In genomic region chr1:59298178-59298583, GRCh38 we compare ENCODE assay signal across 9 cellular contexts. TPM values are rescaled to one million over a fixed set of nuclear protein-coding genes. Genes with fewer than 3 reads are reported as not detected.
A peak's percentile ranks its signal among the peaks of the same experiment; 100 is the strongest.
DNase-seq lines count a peak whose midpoint lies in the region; ATAC-seq and TF ChIP-seq lines count a peak whose summit lies in the region.
"Had no signal": no experiment of that assay in that cellular context is flagged by ENCODE, and none has a peak within 500 bp of the region (broad histone marks: within the 10 kb centered on the region; RNA-seq: fewer than 3 reads in every experiment).

No MANE protein-coding gene starts in this region.

- WGBS in hepatocyte (ENCODE audit: low lambda C conversion rate, missing lambda C conversion rate), result 85% methylated on average over 1 of the region's 1 CpG

- peak overlapping the region; percentile 78 for H3K4me2 ChIP-seq in hepatocyte

- no peaks in the 10 kb centered on the region for H3K9me2 ChIP-seq in hepatocyte (replicated peaks; ENCODE audit: insufficient read depth)

- peaks cover 43% of the 10 kb centered on the region for H3K4me1 Mint-ChIP-seq in HFFc6 (ENCODE audit: low read depth)
- H3K4me1 Mint-ChIP-seq in activated T-helper 17 cell treated with anti-CD3 and anti-CD28 coated beads, Interleukin-2, amount 50 U/mL, for 72 hours, result peaks cover 11% of the 10 kb centered on the region

- H3K79me2 ChIP-seq in hepatocyte, result no peaks in the 10 kb centered on the region

- H3K27me3 ChIP-seq in hepatocyte, result no peaks in the 10 kb centered on the region

- no peaks in the 10 kb centered on the region for H4K20me1 ChIP-seq in hepatocyte (ENCODE audit: insufficient read depth, poor library complexity, severe bottlenecking)

- TF ChIP-seq CTCF in HFFc6 (IDR thresholded peaks at IDR 0.05), result peak; percentile 6; the same call in 1 of the 2 replicates
- no peak for TF ChIP-seq CTCF in hepatocyte (IDR thresholded peaks at IDR 0.05; ENCODE audit: poor library complexity)

- H3K4me1 ChIP-seq in hepatocyte (ENCODE audit: insufficient read depth), result peaks cover 16% of the 10 kb centered on the region

- peaks cover 3% of the 10 kb centered on the region; the same call in 1 of the 2 replicates for H3K9me3 Mint-ChIP-seq in HFFc6
- H3K9me3 Mint-ChIP-seq in activated T-helper 17 cell treated with anti-CD3 and anti-CD28 coated beads, Interleukin-2, amount 50 U/mL, for 72 hours, result peaks cover 4% of the 10 kb centered on the region

- H3K27ac Mint-ChIP-seq in HFFc6, result peak overlapping the region; percentile 81
- H3K27ac Mint-ChIP-seq in activated T-helper 17 cell treated with anti-CD3 and anti-CD28 coated beads, Interleukin-2, amount 50 U/mL, for 72 hours, result peak overlapping the region; percentile 95

- no peaks in the 10 kb centered on the region for H3K9me3 ChIP-seq in hepatocyte (ENCODE audit: low read depth)

- H3K4me3 Mint-ChIP-seq in HFFc6, result peak overlapping the region; percentile 93
- peak overlapping the region; percentile 95 for H3K4me3 Mint-ChIP-seq in activated T-helper 17 cell treated with anti-CD3 and anti-CD28 coated beads, Interleukin-2, amount 50 U/mL, for 72 hours

- H3K4me3 ChIP-seq in hepatocyte, result no peak overlapping the region
- no peak overlapping the region for H3K4me3 ChIP-seq in skin epidermis

- no peak for DNase-seq in HFFc6
- no peak for DNase-seq in hepatocyte (ENCODE audit: low spot score)
- no peak for DNase-seq in NOMO-1 treated with DMSO at 0.1 percent for 48 hours (lab: John Stamatoyannopoulos, UW; ENCODE audit: unreplicated experiment)
- no peak for DNase-seq in NCI-H510A treated with DMSO at 0.1 percent for 48 hours (lab: John Stamatoyannopoulos, UW)
- DNase-seq: activated naive CD4-positive, alpha-beta T cell treated with anti-CD3 and anti-CD28 coated beads, Interleukin-2, amount 50 U/mL, for 16 hours had no signal

- H2AFZ ChIP-seq in hepatocyte, result no peak overlapping the region

- H3K27ac ChIP-seq in hepatocyte (peak overlapping the region; percentile 99), skin epidermis (peak overlapping the region in 18 of 21 experiments; percentile 13 to 99 (median 95))

- H3K36me3 ChIP-seq in hepatocyte (replicated peaks; ENCODE audit: insufficient read depth, low read depth), result no peaks in the 10 kb centered on the region

- no peak for ATAC-seq in activated T-helper 17 cell treated with anti-CD3 and anti-CD28 coated beads, Interleukin-2, amount 50 U/mL, for 72 hours (replicated peaks)
- ATAC-seq in GM19023 (IDR thresholded peaks at IDR 0.05; ENCODE audit: unreplicated experiment), result no peak
- ATAC-seq in HG02798 (IDR thresholded peaks at IDR 0.05; ENCODE audit: poor library complexity, unreplicated experiment), result no peak

- peaks cover 19% of the 10 kb centered on the region for H3K36me3 Mint-ChIP-seq in HFFc6 (ENCODE audit: low read depth)
- H3K36me3 Mint-ChIP-seq in activated T-helper 17 cell treated with anti-CD3 and anti-CD28 coated beads, Interleukin-2, amount 50 U/mL, for 72 hours (ENCODE audit: low read depth), result no peaks in the 10 kb centered on the region

- peaks cover 4% of the 10 kb centered on the region for H3K27me3 Mint-ChIP-seq in HFFc6 (ENCODE audit: insufficient read depth)
- no peaks in the 10 kb centered on the region for H3K27me3 Mint-ChIP-seq in activated T-helper 17 cell treated with anti-CD3 and anti-CD28 coated beads, Interleukin-2, amount 50 U/mL, for 72 hours

RNA-seq across cellular contexts. Expression of gene FGGY, which starts 1.3 kb away (rescaled TPM):
- 10 to 100 TPM; 16.4 to 20.1 (median 18.7) TPM for total RNA-seq in HFFc6 (2021; fragmentation: NEBNext Ultra II Directional; extraction: Animal tissue kit (Norgen Biotek cat#: 25700))
- 10 to 100 TPM in 1 of 2 donors, 1 to 10 TPM in 1; 8.1 to 16.4 TPM for total RNA-seq in activated T-helper 17 cell treated with anti-CD3 and anti-CD28 coated beads, Interleukin-2, amount 50 U/mL, for 72 hours
- 13.8 and 20.6 TPM in 2 replicates for total RNA-seq in hepatocyte
- 18.0 and 25.5 TPM in 2 replicates for polyA plus RNA-seq in hepatocyte
